In the genomic region with DNA sequence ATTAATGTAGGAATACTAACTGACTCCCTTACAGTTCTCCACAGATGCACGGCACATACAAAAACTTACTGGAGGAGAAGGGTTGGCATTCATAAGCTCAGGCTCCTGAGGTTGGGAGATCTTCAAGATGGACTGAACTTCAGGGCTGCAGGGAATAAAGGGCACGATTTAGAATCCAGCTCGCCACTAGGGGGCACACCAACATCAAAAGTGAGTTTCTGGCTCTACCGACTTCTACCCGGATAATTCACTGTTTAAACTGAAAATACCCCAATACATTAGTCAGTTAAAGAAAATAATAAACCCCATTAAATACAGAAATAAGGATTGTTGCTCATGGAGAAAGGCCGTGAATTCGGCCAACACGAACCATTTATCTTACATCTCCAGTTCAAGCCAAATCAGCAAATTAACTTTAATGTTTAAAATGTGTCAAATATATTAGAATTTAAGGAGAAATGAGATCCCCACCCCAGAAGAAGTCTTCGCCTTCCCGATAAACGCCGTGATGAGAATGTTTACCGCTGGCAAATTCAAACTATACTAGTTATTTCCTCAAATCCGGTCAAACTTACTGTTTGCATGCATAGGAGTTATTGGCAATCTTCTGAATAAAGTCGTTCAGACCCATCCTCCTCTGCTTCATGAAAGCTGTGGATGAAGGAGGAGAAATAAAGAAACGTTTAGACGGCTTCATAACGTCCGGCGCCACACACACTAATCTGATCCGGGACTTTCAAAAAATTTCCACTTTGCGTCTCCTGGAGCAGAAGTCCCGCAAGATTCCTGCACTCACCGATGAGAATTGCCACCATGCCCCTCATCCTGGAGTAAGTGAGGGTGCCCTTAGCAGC, we compare ENCODE assay signal across 1 cellular context.
TF ChIP-seq lines count a peak whose summit lies in the region.

No MANE protein-coding gene starts in this region.

TF ChIP-seq in SK-N-SH treated with all-trans-retinoic acid at 6 μM for 48 hours, 23 proteins besides CTCF, POLR2A, EP300 and RAD21 (continued from another document):
- TF ChIP-seq GLIS3 (CRISPR knock-in tag; IDR thresholded peaks at IDR 0.05) (no peak), ISL1 (CRISPR knock-in tag; IDR thresholded peaks at IDR 0.05) (no peak), ZNF70 (CRISPR knock-in tag; IDR thresholded peaks at IDR 0.05) (no peak), PATZ1 (CRISPR knock-in tag; IDR thresholded peaks at IDR 0.05; ENCODE audit: borderline replicate concordance) (no peak)
